Comparison of ENCODE assay signal across 8 cellular contexts in the genomic region with DNA sequence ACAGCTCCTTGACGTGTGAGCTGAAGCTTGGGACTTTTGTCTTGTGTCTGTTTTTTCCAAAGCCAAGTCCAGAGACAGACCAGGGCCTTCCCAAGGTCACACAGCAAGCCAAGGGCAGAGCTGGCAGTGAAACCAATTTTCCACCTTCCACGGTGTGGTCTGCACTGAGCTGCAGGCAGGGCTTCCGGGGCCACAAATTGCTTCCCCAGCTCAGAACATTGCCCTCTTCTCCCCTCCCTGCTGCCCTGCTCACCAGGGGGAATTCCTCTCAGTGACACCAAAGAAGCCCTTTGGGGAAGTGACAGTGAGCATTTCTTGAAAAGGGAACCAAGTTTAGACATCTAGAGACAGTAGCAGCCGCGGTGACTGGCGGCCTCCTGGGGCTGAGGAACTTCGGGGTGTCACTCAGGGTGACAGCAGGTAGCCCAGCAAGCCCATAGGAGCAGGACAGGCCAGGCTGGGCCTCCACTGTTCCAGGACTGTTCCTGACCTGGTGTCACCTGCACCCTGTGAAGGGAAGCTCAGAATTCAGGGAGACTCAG. TPM values are rescaled to one million over a fixed set of nuclear protein-coding genes. Genes with fewer than 3 reads are reported as not detected.
DNase-seq lines count a peak whose midpoint lies in the region; ATAC-seq and TF ChIP-seq lines count a peak whose summit lies in the region.

No MANE protein-coding gene starts in this region.

- H3K4me3 Mint-ChIP-seq in Caco-2 (ENCODE audit: unreplicated experiment) (no peak overlapping the region), IgD-negative memory B cell (peak overlapping the region; percentile 70 to 92 (median 86))

- DNase-seq in Caco-2 (no peak), glomerular visceral epithelial cell (ENCODE audit: extremely low spot score) (peak; percentile 53), HEK293T (ENCODE audit: extremely low spot score) (no peak), LoVo (ENCODE audit: low spot score) (no peak)
- peak; percentile 65 to 73 for DNase-seq in activated CD4-positive, alpha-beta T cell treated with anti-CD3 and anti-CD28 coated beads, Interleukin-2, amount 50 U/mL, for 48 hours
- DNase-seq in stimulated activated CD4-positive, alpha-beta T cell treated with anti-CD3 and anti-CD28 coated beads, Interleukin-4, amount 100 ng/mL, for 24 hours = peak; percentile 70

- H3K9me3 ChIP-seq in Caco-2 = no peaks in the 10 kb centered on the region

- H3K4me1 Mint-ChIP-seq in Caco-2 (ENCODE audit: low read depth, unreplicated experiment) = peaks cover 23% of the 10 kb centered on the region
- peaks cover 28 to 33% (median 30%) of the 10 kb centered on the region in 3 donors for H3K4me1 Mint-ChIP-seq in IgD-negative memory B cell

- H3K36me3 ChIP-seq in Caco-2 (ENCODE audit: control insufficient read depth, insufficient read depth, low read length) = no peaks in the 10 kb centered on the region

- CTCF ChIA-PET in Caco-2 (lab: Charles Lee) = interaction anchor here (0.6 to 6.4 kb wide), 10 partner anchors 7 to 389 kb away, joined by 3 to 122 read pairs (median 5); no protein-coding TSS in a partner anchor
- CTCF ChIA-PET in HEK293T (lab: Yijun Ruan, JAX) = interaction anchor here (1.2 to 5.5 kb wide), 3 partner anchors 132 to 389 kb away, joined by 6 to 45 read pairs (median 28); no protein-coding TSS in a partner anchor

- H3K27ac Mint-ChIP-seq in Caco-2 (ENCODE audit: unreplicated experiment) (peak overlapping the region; percentile 22), IgD-negative memory B cell (peak overlapping the region; percentile 97 to 99 (median 98))

- H3K36me3 Mint-ChIP-seq in Caco-2 (ENCODE audit: insufficient read depth, unreplicated experiment) = no peaks in the 10 kb centered on the region
- H3K36me3 Mint-ChIP-seq in IgD-negative memory B cell = no peaks in the 10 kb centered on the region

- intact Hi-C loops in Caco-2 (cut with micrococcal nuclease; ENCODE audit: unreplicated experiment) = no loop called here

- H3K27me3 Mint-ChIP-seq in Caco-2 (ENCODE audit: insufficient read depth, unreplicated experiment) = peaks cover 5% of the 10 kb centered on the region
- H3K27me3 Mint-ChIP-seq in IgD-negative memory B cell = peaks cover 1% of the 10 kb centered on the region

- no peaks in the 10 kb centered on the region for H3K27me3 ChIP-seq in Caco-2 (replicated peaks; ENCODE audit: control insufficient read depth, insufficient read depth, low read length)

- H3K4me1 ChIP-seq in Caco-2 = peaks cover 52% of the 10 kb centered on the region

- POLR2A ChIA-PET in Caco-2 (lab: Charles Lee) = no interaction called here
- POLR2A ChIA-PET in HEK293T (lab: Yijun Ruan, JAX) = no interaction called here

- peak; percentile 50 for ATAC-seq in GM21423 (IDR thresholded peaks at IDR 0.05; ENCODE audit: unreplicated experiment)

- no TSS peak for BruUV-seq in Caco-2 (replicated peaks; lab: Mats Ljungman, UMichigan)

- H3K4me3 ChIP-seq in Caco-2 (ENCODE audit: low read depth, low read length) = no peak overlapping the region

- H3K9me3 Mint-ChIP-seq in Caco-2 (ENCODE audit: unreplicated experiment) (no peaks in the 10 kb centered on the region), IgD-negative memory B cell (no peaks in the 10 kb centered on the region)

- no peak for TF ChIP-seq CTCF in Caco-2 (IDR thresholded peaks at IDR 0.05; ENCODE audit: insufficient read depth in 1 of 2, low read depth in 1 of 2, low read length in 1 of 2, severe bottlenecking in 1 of 2, unreplicated experiment in 1 of 2)

TF ChIP-seq in HEK293T, 16 proteins besides CTCF, POLR2A, EP300 and RAD21:
- no peak for TF ChIP-seq FOXK2 (IDR thresholded peaks at IDR 0.05)

RNA-seq across cellular contexts. Expression of a gene that starts 9.2 kb away (rescaled TPM):
- 0.48 TPM in 1 of 2 replicates, not detected in the other for total RNA-seq in Caco-2 (2022)
- polyA plus RNA-seq in IgD-negative memory B cell = not detected

RNA-seq across cellular contexts. Expression of a gene that starts 18.3 kb away (rescaled TPM):
- total RNA-seq in Caco-2 (2022) = not detected in 2 replicates
- not detected for polyA plus RNA-seq in IgD-negative memory B cell

Comparison
In these comparisons a context has a peak if more than half of its experiments do, and no peak if none do; other contexts are left out.
1. DNase-seq: peak in activated CD4-positive, alpha-beta T cell treated with anti-CD3 and anti-CD28 coated beads, Interleukin-2, amount 50 U/mL, for 48 hours (2 of 2), glomerular visceral epithelial cell (single experiment) and stimulated activated CD4-positive, alpha-beta T cell treated with anti-CD3 and anti-CD28 coated beads, Interleukin-4, amount 100 ng/mL, for 24 hours (single experiment); none in Caco-2 (0 of 2), HEK293T (single experiment) and LoVo (single experiment).